ENCODE assay signal across 16 cellular contexts in the genomic region with DNA sequence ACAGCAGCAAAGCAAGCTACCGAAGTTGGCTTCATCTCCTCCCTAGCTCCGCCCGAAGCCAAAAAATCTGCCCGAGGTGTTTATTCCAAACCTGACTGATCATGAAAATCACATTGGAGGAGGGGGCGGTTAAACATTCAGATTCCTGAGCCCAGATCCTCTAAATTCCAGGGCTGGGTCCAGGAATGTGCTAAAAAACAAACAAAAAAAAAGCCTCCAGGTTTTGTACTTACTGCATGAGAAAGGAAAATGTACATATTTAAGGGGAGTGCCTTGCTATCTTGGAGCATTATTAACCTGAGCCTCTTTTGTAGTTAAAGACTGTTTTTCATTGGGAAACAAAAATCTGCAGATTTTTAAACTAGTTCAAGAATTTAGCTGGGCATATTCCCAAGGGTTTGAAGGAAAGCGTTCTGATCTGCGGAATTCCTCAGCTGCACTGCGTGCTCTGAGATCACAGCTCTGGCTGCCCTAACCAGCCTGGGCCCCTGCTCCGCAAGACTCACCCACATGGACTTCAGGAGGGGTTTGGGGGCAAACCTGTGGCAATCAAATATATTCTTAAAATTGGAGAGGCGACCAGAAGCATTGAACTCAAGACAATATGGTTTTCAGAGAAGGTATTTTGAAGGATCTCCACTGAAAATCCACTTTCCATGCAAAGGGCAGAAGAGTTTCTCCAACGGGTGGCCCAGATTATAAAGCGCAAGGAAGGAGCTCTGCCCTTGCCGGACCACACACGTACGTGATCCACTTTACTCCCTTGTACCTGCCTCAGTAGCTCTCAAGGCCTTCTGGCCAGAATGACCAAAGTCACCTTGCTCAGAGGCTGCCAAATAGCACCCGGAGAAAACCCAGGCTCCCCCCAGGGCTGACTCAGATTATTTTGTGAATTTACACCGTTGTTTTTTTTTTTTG. TPM values are rescaled to one million over a fixed set of nuclear protein-coding genes. Genes with fewer than 3 reads are reported as not detected.
DNase-seq lines count a peak whose midpoint lies in the region; ATAC-seq and TF ChIP-seq lines count a peak whose summit lies in the region.
"Had no signal": no experiment of that assay in that cellular context is flagged by ENCODE, and none has a peak within 500 bp of the region (broad histone marks: within the 10 kb centered on the region; RNA-seq: fewer than 3 reads in every experiment).

No MANE protein-coding gene starts in this region.

- peaks cover 2 to 3% (median 3%) of the 10 kb centered on the region in 3 donors for H3K27me3 Mint-ChIP-seq in immature natural killer cell (ENCODE audit: low read depth in 3 of 3)
- H3K27me3 Mint-ChIP-seq: activated B cell treated with CpG ODN at 0.5 μM for 24 hours had no signal

- peaks cover 0 to under 1% (median 0%) of the 10 kb centered on the region in 3 donors for H3K36me3 Mint-ChIP-seq in immature natural killer cell

- no peak; the same call in 1 of the 2 replicates for TF ChIP-seq EP300 in Ishikawa (IDR thresholded peaks at IDR 0.05; ENCODE audit: borderline replicate concordance)

- WGBS in ectodermal cell, 2 experiments, result 79 to 84% methylated on average over 17 of the region's 17 CpGs
- WGBS in mesodermal cell (ENCODE audit: insufficient coverage in 2 of 2), 2 experiments, result 62 to 69% methylated on average over 11 to 15 of the region's 17 CpGs

- H3K9ac ChIP-seq in colonic mucosa (ENCODE audit: low read depth in 2 of 2, low read length in 2 of 2), result no peak overlapping the region

- TF ChIP-seq CTCF in colonic mucosa (IDR thresholded peaks at IDR 0.05), result no peak

- H3K4me3 ChIP-seq in ectodermal cell (ENCODE audit: insufficient read depth, low read depth, low read length) (no peak overlapping the region), mesodermal cell (ENCODE audit: extremely low read depth, insufficient read depth, low read length, poor library complexity, severe bottlenecking) (no peak overlapping the region), colonic mucosa (no peak overlapping the region)

- H3K4me3 Mint-ChIP-seq in immature natural killer cell, result no peak overlapping the region
- H3K4me3 Mint-ChIP-seq: activated B cell treated with CpG ODN at 0.5 μM for 24 hours had no signal

- no peak for TF ChIP-seq RAD21 in Ishikawa (IDR thresholded peaks at IDR 0.05; ENCODE audit: low read depth)

- intact Hi-C loops in colonic mucosa (cut with DNase I), result no loop called here

- H3K27ac Mint-ChIP-seq in immature natural killer cell, result no peak overlapping the region
- H3K27ac Mint-ChIP-seq: activated B cell treated with CpG ODN at 0.5 μM for 24 hours had no signal

- no peaks in the 10 kb centered on the region for H3K9me3 ChIP-seq in ectodermal cell (ENCODE audit: control insufficient read depth, low read length)
- peaks cover 7% of the 10 kb centered on the region for H3K9me3 ChIP-seq in mesodermal cell (ENCODE audit: control insufficient read depth, low read length)
- peaks cover 1% of the 10 kb centered on the region for H3K9me3 ChIP-seq in colonic mucosa

- peak; percentile 53 for DNase-seq in A172 (ENCODE audit: low spot score)
- DNase-seq in colonic mucosa, result no peak
- DNase-seq in immature natural killer cell, result no peak
- DNase-seq: activated B cell treated with CpG ODN at 0.5 μM for 24 hours; activated T-cell treated with anti-CD3 and anti-CD28 coated beads, Interleukin-2, amount 50 U/mL, for 1 hour; aorta; DND-41; MV-4-11; small intestine had no signal

- no peaks in the 10 kb centered on the region for H3K27me3 ChIP-seq in ectodermal cell (ENCODE audit: control insufficient read depth, insufficient read depth, low read length, poor library complexity, severe bottlenecking)
- H3K27me3 ChIP-seq in colonic mucosa, result no peaks in the 10 kb centered on the region

- ATAC-seq in HG02642 (IDR thresholded peaks at IDR 0.05; ENCODE audit: poor library complexity, unreplicated experiment), result no peak
- no peak for ATAC-seq in GM21447 (IDR thresholded peaks at IDR 0.05; ENCODE audit: unreplicated experiment)
- ATAC-seq: Right ventricle myocardium inferior had no signal

- H3K36me3 ChIP-seq in ectodermal cell (ENCODE audit: control insufficient read depth, insufficient read depth, low read length) (no peaks in the 10 kb centered on the region), mesodermal cell (ENCODE audit: control insufficient read depth, insufficient read depth, low read length) (no peaks in the 10 kb centered on the region), colonic mucosa (no peaks in the 10 kb centered on the region)

- H3K4me1 ChIP-seq in ectodermal cell (ENCODE audit: control insufficient read depth, insufficient read depth, low read length) (peaks cover 10% of the 10 kb centered on the region), mesodermal cell (ENCODE audit: control insufficient read depth, insufficient read depth, low read length, poor library complexity, severe bottlenecking) (peaks cover 23% of the 10 kb centered on the region), colonic mucosa (peaks cover 4% of the 10 kb centered on the region)

- peak overlapping the region; percentile 16 for H3K27ac ChIP-seq in ectodermal cell (ENCODE audit: insufficient read depth, low read depth, low read length, poor library complexity, severe bottlenecking)
- peak overlapping the region; percentile 98 for H3K27ac ChIP-seq in mesodermal cell (ENCODE audit: low read depth, low read length, severe bottlenecking)
- H3K27ac ChIP-seq in colonic mucosa, result no peak overlapping the region

- H3K4me1 Mint-ChIP-seq in immature natural killer cell, result no peaks in the 10 kb centered on the region

- peaks cover 1 to 7% (median 4%) of the 10 kb centered on the region in 6 donors for H3K9me3 Mint-ChIP-seq in immature natural killer cell

TF ChIP-seq in Ishikawa, 13 proteins besides CTCF, POLR2A, EP300 and RAD21:
- TF ChIP-seq TAF1 (IDR thresholded peaks at IDR 0.05; ENCODE audit: low read depth), result no peak
- no peak for TF ChIP-seq CEBPB (IDR thresholded peaks at IDR 0.05)
- peak; percentile 75 for TF ChIP-seq TEAD4 (IDR thresholded peaks at IDR 0.05)
- 0 out of 2 replicates have a peak, but pooled peaks have one; percentile 40 for TF ChIP-seq ZBTB7A (IDR thresholded peaks at IDR 0.05; ENCODE audit: low read depth)
- TF ChIP-seq YY1 (IDR thresholded peaks at IDR 0.05; ENCODE audit: low read depth), result no peak
- TF ChIP-seq, protein P1, sequence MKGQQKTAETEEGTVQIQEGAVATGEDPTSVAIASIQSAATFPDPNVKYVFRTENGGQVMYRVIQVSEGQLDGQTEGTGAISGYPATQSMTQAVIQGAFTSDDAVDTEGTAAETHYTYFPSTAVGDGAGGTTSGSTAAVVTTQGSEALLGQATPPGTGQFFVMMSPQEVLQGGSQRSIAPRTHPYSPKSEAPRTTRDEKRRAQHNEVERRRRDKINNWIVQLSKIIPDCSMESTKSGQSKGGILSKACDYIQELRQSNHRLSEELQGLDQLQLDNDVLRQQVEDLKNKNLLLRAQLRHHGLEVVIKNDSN (IDR thresholded peaks at IDR 0.05), result no peak

RNA-seq across cellular contexts. Expression of a gene that starts 10.0 kb away (rescaled TPM):
- 95.2 and 97.2 TPM in 2 replicates for total RNA-seq in A172 (2014; rRNA removed; shearing (Covaris generic))
- polyA plus RNA-seq in ectodermal cell (2013, experiment 1 of 4), result 32.8 TPM
- 36.5 TPM for polyA plus RNA-seq in ectodermal cell (2013, experiment 2 of 4)
- polyA plus RNA-seq in ectodermal cell (2013, experiment 3 of 4), result 19.4 TPM
- polyA plus RNA-seq in ectodermal cell (2013, experiment 4 of 4), result 22.0 TPM
- polyA plus RNA-seq in mesodermal cell (2013, experiment 1 of 2), result 37.7 TPM
- polyA plus RNA-seq in mesodermal cell (2013, experiment 2 of 2), result 37.1 TPM
- total RNA-seq in colonic mucosa, result 10 to 100 TPM; 41.1 to 58.2 TPM
- polyA plus RNA-seq in immature natural killer cell, result under 1 TPM in 1 of 3 donors, not detected in 2; 0.19 TPM
- total RNA-seq: A673 had no signal
